In the genomic region with DNA sequence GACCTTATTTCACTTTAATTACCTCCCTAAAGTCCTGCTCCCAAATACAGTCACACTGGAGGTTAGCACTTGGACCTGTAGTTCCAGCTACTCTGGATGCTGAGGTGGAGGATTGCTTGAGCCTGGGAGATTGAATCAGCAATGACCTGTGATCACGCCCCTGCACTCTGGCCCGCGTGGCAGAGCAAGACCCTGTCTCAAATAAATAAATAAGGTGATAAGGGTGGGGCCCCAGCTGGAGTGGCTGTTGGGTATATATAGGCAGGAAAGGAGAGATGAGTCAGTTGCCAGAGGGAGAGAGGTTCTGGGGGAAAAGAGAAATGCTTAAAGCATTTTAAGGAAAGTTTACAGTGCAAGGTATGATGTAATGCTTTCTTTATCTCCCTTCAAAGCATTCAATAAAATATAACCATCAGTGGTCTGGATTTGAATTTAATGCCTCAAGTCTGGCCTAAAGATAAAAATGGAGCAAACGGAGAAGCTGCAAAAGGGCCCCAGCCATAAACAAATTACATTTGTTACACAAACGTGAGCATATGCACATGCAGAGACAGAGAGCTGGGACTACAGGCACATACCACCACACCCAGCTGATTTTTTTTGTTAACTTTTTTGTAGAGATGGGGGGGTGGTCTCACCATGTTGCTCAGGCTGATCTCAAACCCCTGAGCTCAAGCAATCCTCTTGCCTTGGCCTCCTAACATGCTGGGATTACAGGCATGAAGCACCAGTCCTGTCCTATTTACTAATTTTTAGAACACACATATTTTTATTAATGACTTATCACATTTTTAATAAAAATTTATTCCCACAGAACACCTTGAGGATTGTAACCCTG, we compare ENCODE assay signal across 16 cellular contexts. TPM values are rescaled to one million over a fixed set of nuclear protein-coding genes. Genes with fewer than 3 reads are reported as not detected.
A peak's percentile ranks its signal among the peaks of the same experiment; 100 is the strongest.
DNase-seq lines count a peak whose midpoint lies in the region; ATAC-seq, FAIRE-seq and TF ChIP-seq lines count a peak whose summit lies in the region.
"Had no signal": no experiment of that assay in that cellular context is flagged by ENCODE, and none has a peak within 500 bp of the region (broad histone marks: within the 10 kb centered on the region; RNA-seq: fewer than 3 reads in every experiment).

No MANE protein-coding gene starts in this region.

- POLR2A ChIA-PET in AG04450 (lab: Yijun Ruan, JAX) = no interaction called here

- no peak for ATAC-seq in GM18511 (IDR thresholded peaks at IDR 0.05; ENCODE audit: unreplicated experiment)

- H3K4me3 Mint-ChIP-seq in astrocyte (ENCODE audit: unreplicated experiment) (no peak overlapping the region), immature natural killer cell (no peak overlapping the region)
- H3K4me3 Mint-ChIP-seq: activated CD4-positive, alpha-beta T cell treated with anti-CD3 and anti-CD28 coated beads, Interleukin-2, amount 10 ng/mL, durations not matched to agents 7 days and 5 days had no signal

- DNase-seq in AG04450 (ENCODE audit: low read depth, low spot score) (no peak), HT1080 (ENCODE audit: low read depth) (peak; percentile 46), astrocyte (ENCODE audit: low read depth) (no peak), immature natural killer cell (no peak)
- no peak for DNase-seq in stimulated activated CD8-positive, alpha-beta memory T cell treated with anti-CD3 and anti-CD28 coated beads, Interleukin-4, amount 100 ng/mL, for 48 hours
- no peak for DNase-seq in activated effector memory CD4-positive, alpha-beta T cell treated with anti-CD3 and anti-CD28 coated beads, Interleukin-2, amount 50 U/mL, for 16 hours
- DNase-seq: activated CD4-positive, alpha-beta T cell treated with anti-CD3 and anti-CD28 coated beads, Interleukin-2, amount 10 ng/mL, durations not matched to agents 7 days and 5 days; heart left ventricle; MM.1S; psoas muscle; SHP77 treated with DMSO at 0.1 percent for 48 hours; T-helper 9 cell had no signal

- no peaks in the 10 kb centered on the region for H3K79me2 ChIP-seq in astrocyte (ENCODE audit: insufficient read depth, low read length)

- CTCF ChIA-PET in AG04450 (lab: Charles Lee) = interaction anchor here (0.6 to 1.1 kb wide), 4 partner anchors 102 to 157 kb away, joined by 3 to 5 read pairs (median 3); no protein-coding TSS in a partner anchor

- H3K36me3 ChIP-seq in astrocyte (ENCODE audit: insufficient read depth, low read length) (no peaks in the 10 kb centered on the region), muscle layer of colon (ENCODE audit: insufficient read depth, low read length) (no peaks in the 10 kb centered on the region)
- H3K36me3 ChIP-seq: heart left ventricle had no signal

- H3K27ac ChIP-seq in AG04450 (ENCODE audit: low read depth, low read length) (peak overlapping the region; percentile 11), astrocyte (ENCODE audit: low read depth, low read length) (no peak overlapping the region), muscle layer of colon (ENCODE audit: low read depth, low read length) (peak overlapping the region; percentile 65)
- H3K27ac ChIP-seq: epithelial cell of prostate had no signal

- H3K27me3 Mint-ChIP-seq in astrocyte (ENCODE audit: low read depth, unreplicated experiment) = peaks cover 8% of the 10 kb centered on the region
- H3K27me3 Mint-ChIP-seq in immature natural killer cell (ENCODE audit: low read depth in 3 of 3) = peaks cover 0 to under 1% (median 0%) of the 10 kb centered on the region in 3 donors

- H3K36me3 Mint-ChIP-seq in astrocyte (ENCODE audit: low read depth, unreplicated experiment) (no peaks in the 10 kb centered on the region), immature natural killer cell (peaks cover 0 to 8% (median 7%) of the 10 kb centered on the region in 3 donors)

- H2AFZ ChIP-seq in astrocyte (ENCODE audit: low read depth, low read length) = no peak overlapping the region

- H3K4me1 ChIP-seq in astrocyte (ENCODE audit: insufficient read depth, low read length) = peaks cover 3% of the 10 kb centered on the region
- H3K4me1 ChIP-seq in muscle layer of colon (ENCODE audit: insufficient read depth, low read length) = peaks cover 17% of the 10 kb centered on the region

- H3K9me3 Mint-ChIP-seq in astrocyte (ENCODE audit: unreplicated experiment) = no peaks in the 10 kb centered on the region
- no peaks in the 10 kb centered on the region for H3K9me3 Mint-ChIP-seq in immature natural killer cell
- H3K9me3 Mint-ChIP-seq: activated CD4-positive, alpha-beta T cell treated with anti-CD3 and anti-CD28 coated beads, Interleukin-2, amount 10 ng/mL, durations not matched to agents 7 days and 5 days had no signal

- H3K4me3 ChIP-seq in AG04450 (ENCODE audit: low read depth, low read length) (no peak overlapping the region), astrocyte (ENCODE audit: insufficient read depth, low read depth, low read length) (no peak overlapping the region), muscle layer of colon (ENCODE audit: low read depth in 1 of 2, low read length in 2 of 2) (no peak overlapping the region)
- H3K4me3 ChIP-seq: heart left ventricle, psoas muscle had no signal

- FAIRE-seq in astrocyte (lab: Jason Lieb, UNC) = no peak

- H3K4me1 Mint-ChIP-seq in astrocyte (ENCODE audit: low read depth, unreplicated experiment) (peaks cover 18% of the 10 kb centered on the region), immature natural killer cell (peaks cover 0 to 2% of the 10 kb centered on the region in 2 donors)

- H3K4me2 ChIP-seq in astrocyte (ENCODE audit: low read length) = peak overlapping the region; percentile 34

- no peak for TF ChIP-seq CTCF in AG04450 (IDR thresholded peaks at IDR 0.05; ENCODE audit: low read depth, low read length)
- no peak for TF ChIP-seq CTCF in astrocyte (IDR thresholded peaks at IDR 0.05; ENCODE audit: insufficient read depth, low read depth, low read length)

- H3K27me3 ChIP-seq in AG04450 (ENCODE audit: control insufficient read depth, insufficient read depth, low read length) (peaks cover 4% of the 10 kb centered on the region), astrocyte (ENCODE audit: insufficient read depth, low read length) (peaks cover 2% of the 10 kb centered on the region), muscle layer of colon (ENCODE audit: control insufficient read depth in 1 of 2, insufficient read depth in 2 of 2, low read length in 2 of 2) (no peaks in the 10 kb centered on the region)
- H3K27me3 ChIP-seq: heart left ventricle had no signal

- H3K9me3 ChIP-seq in AG04450 (ENCODE audit: control insufficient read depth, insufficient read depth, low read length) (no peaks in the 10 kb centered on the region), astrocyte (ENCODE audit: insufficient read depth, low read depth, low read length) (no peaks in the 10 kb centered on the region), muscle layer of colon (ENCODE audit: low read length) (no peaks in the 10 kb centered on the region)
- H3K9me3 ChIP-seq: heart left ventricle, psoas muscle had no signal

- no peaks in the 10 kb centered on the region for H4K20me1 ChIP-seq in astrocyte (ENCODE audit: insufficient read depth, low read length)

- H3K9ac ChIP-seq in astrocyte (ENCODE audit: low read length) (no peak overlapping the region), muscle layer of colon (ENCODE audit: low read length) (no peak overlapping the region)

- H3K27ac Mint-ChIP-seq in astrocyte (ENCODE audit: unreplicated experiment) = peak overlapping the region; percentile 48
- H3K27ac Mint-ChIP-seq in immature natural killer cell = no peak overlapping the region
- H3K27ac Mint-ChIP-seq: activated CD4-positive, alpha-beta T cell treated with anti-CD3 and anti-CD28 coated beads, Interleukin-2, amount 10 ng/mL, durations not matched to agents 7 days and 5 days had no signal

RNA-seq across cellular contexts. Expression of a gene that starts 6.1 kb away (rescaled TPM):
- 4.6 and 6.5 TPM in 2 replicates for polyA plus RNA-seq in AG04450 (2011; rRNA removed)
- polyA minus RNA-seq in AG04450 (2011; rRNA and poly(A)+ RNA removed) = 2.3 and 3.2 TPM in 2 replicates
- total RNA-seq in HT1080 (2014; rRNA removed; shearing (Covaris generic)) = 17.5 and 22.4 TPM in 2 replicates
- polyA plus RNA-seq in HT1080 (2015; cell fraction: cytosol; rRNA removed) = 18.3 and 22.4 TPM in 2 replicates
- 17.4 and 20.7 TPM in 2 replicates for polyA plus RNA-seq in HT1080 (2015; cell fraction: nucleus; rRNA removed)
- total RNA-seq in astrocyte = 7.7 and 10.4 TPM in 2 replicates
- polyA plus RNA-seq in immature natural killer cell = 10 to 100 TPM in 1 of 3 donors, 1 to 10 TPM in 2; 6.6 to 10.1 (median 7.3) TPM

RNA-seq across cellular contexts. Expression of a gene that starts 21.9 kb away (rescaled TPM):
- 0.04 TPM in 2 replicates for polyA plus RNA-seq in AG04450 (2011; rRNA removed)
- polyA minus RNA-seq in AG04450 (2011; rRNA and poly(A)+ RNA removed) = 0.09 TPM in 1 of 2 replicates, not detected in the other
- total RNA-seq in HT1080 (2014; rRNA removed; shearing (Covaris generic)) = not detected in 2 replicates
- polyA plus RNA-seq in HT1080 (2015; cell fraction: cytosol; rRNA removed) = not detected in 2 replicates
- not detected in 2 replicates for polyA plus RNA-seq in HT1080 (2015; cell fraction: nucleus; rRNA removed)
- 7.0 and 9.2 TPM in 2 replicates for total RNA-seq in astrocyte
- polyA plus RNA-seq in immature natural killer cell = under 1 TPM in 2 of 3 donors, not detected in 1; 0.22 to 0.45 TPM
- total RNA-seq: activated CD4-positive, alpha-beta T cell treated with anti-CD3 and anti-CD28 coated beads, Interleukin-2, amount 10 ng/mL, durations not matched to agents 7 days and 5 days; myocyte had no signal

RNA-seq across cellular contexts. Expression of a gene that starts 59.2 kb away (rescaled TPM):
- polyA plus RNA-seq in AG04450 (2011; rRNA removed) (21.0 and 22.6 TPM in 2 replicates), immature natural killer cell (100 to 1,000 TPM; 255 to 629 (median 491) TPM)
- 29.9 and 44.4 TPM in 2 replicates for polyA minus RNA-seq in AG04450 (2011; rRNA and poly(A)+ RNA removed)
- total RNA-seq in HT1080 (2014; rRNA removed; shearing (Covaris generic)) = 7.7 and 10.8 TPM in 2 replicates
- polyA plus RNA-seq in HT1080 (2015; cell fraction: cytosol; rRNA removed) = 21.3 and 26.3 TPM in 2 replicates
- polyA plus RNA-seq in HT1080 (2015; cell fraction: nucleus; rRNA removed) = 26.6 and 28.2 TPM in 2 replicates
- 93.2 and 95.9 TPM in 2 replicates for total RNA-seq in astrocyte
